In the genomic region with DNA sequence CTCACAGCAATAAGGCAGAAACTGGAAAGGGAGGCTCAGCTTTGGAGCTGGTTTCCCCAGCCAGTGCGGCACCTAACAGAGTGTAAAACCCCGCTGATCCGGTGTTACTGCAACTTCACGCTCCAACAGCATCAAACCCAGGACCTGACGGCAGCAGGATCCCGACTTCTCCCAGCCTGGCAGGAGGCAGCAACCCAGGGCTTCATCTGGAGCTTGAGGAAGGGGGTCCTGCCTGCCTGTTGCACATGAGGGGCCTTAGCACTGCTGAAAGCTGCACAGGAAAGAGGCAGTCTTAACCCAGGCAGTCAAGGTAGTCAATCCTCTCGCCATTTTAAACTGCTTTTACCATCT, we compare ENCODE assay signal across 29 cellular contexts.
"Had no signal": no experiment of that assay in that cellular context is flagged by ENCODE, and none has a peak within 500 bp of the region (broad histone marks: within the 10 kb centered on the region; RNA-seq: fewer than 3 reads in every experiment).

No MANE protein-coding gene starts in this region.

- H3K27ac Mint-ChIP-seq: naive thymus-derived CD4-positive, alpha-beta T cell; nephron; progenitor cell of endocrine pancreas; stimulated activated memory B cell treated with anti-CD40 and anti-IgM and Interleukin-4, amounts not matched to agents 10 μg/mL and 1 μg/mL and 100 μg/mL, for 72 hours; type B pancreatic cell had no signal

- H3K79me2 ChIP-seq: hepatocyte had no signal

- H3K36me3 ChIP-seq: gastroesophageal sphincter, heart left ventricle, pancreas, right lobe of liver, tibial artery had no signal

- H3K4me1 ChIP-seq: gastroesophageal sphincter, heart left ventricle, right lobe of liver, testis, tibial artery had no signal

- H3K4me3 ChIP-seq: gastroesophageal sphincter, heart left ventricle, hepatocyte, pancreas, right lobe of liver, smooth muscle cell, testis, tibial artery had no signal

- ATAC-seq: esophagus mucosa; gastroesophageal sphincter; heart left ventricle; left lobe of liver; naive thymus-derived CD4-positive, alpha-beta T cell; pancreas; right lobe of liver; stimulated activated memory B cell treated with anti-CD40 and anti-IgM and Interleukin-4, amounts not matched to agents 10 μg/mL and 1 μg/mL and 100 μg/mL, for 72 hours; stimulated activated naive CD8-positive, alpha-beta T cell treated with anti-CD3 and anti-CD28 coated beads, Interleukin-15, Interleukin-2, amounts not matched to agents 100 U/mL and 50 U/mL, for 24 hours had no signal

- H3K4me2 ChIP-seq: hepatocyte, smooth muscle cell had no signal

- H3K36me3 Mint-ChIP-seq: naive thymus-derived CD4-positive, alpha-beta T cell; stimulated activated memory B cell treated with anti-CD40 and anti-IgM and Interleukin-4, amounts not matched to agents 10 μg/mL and 1 μg/mL and 100 μg/mL, for 72 hours; type B pancreatic cell had no signal

- H3K27me3 Mint-ChIP-seq: naive thymus-derived CD4-positive, alpha-beta T cell; progenitor cell of endocrine pancreas; stimulated activated memory B cell treated with anti-CD40 and anti-IgM and Interleukin-4, amounts not matched to agents 10 μg/mL and 1 μg/mL and 100 μg/mL, for 72 hours; type B pancreatic cell had no signal

- H3K4me3 Mint-ChIP-seq: naive thymus-derived CD4-positive, alpha-beta T cell; nephron; stimulated activated memory B cell treated with anti-CD40 and anti-IgM and Interleukin-4, amounts not matched to agents 10 μg/mL and 1 μg/mL and 100 μg/mL, for 72 hours; type B pancreatic cell had no signal

- DNase-seq: cerebellar nuclear complex; cortex of kidney; effector CD4-positive, alpha-beta T cell; foreskin fibroblast; kidney; mesenchymal stem cell; midbrain; naive thymus-derived CD4-positive, alpha-beta T cell; occipital lobe; pancreas; right lobe of liver; stimulated activated CD4-positive, alpha-beta T cell treated with anti-CD3 and anti-CD28 coated beads, Interleukin-12 subunit alpha, Interleukin-12 subunit beta, amount 100 ng/mL, for 4 hours; stimulated activated CD4-positive, alpha-beta T cell treated with anti-CD3 and anti-CD28 coated beads, Interleukin-1b, Interleukin-23, amount 100 ng/mL, for 48 hours; stimulated activated CD4-positive, alpha-beta T cell treated with anti-CD3 and anti-CD28 coated beads, Interleukin-4, amount 100 ng/mL, for 1 hour; stimulated activated naive CD8-positive, alpha-beta T cell treated with anti-CD3 and anti-CD28 coated beads, Interleukin-15, Interleukin-2, amounts not matched to agents 100 U/mL and 50 U/mL, for 24 hours; substantia nigra; testis had no signal

- H3K9me3 ChIP-seq: gastroesophageal sphincter, heart left ventricle, pancreas, right lobe of liver, testis, tibial artery had no signal

- H3K27me3 ChIP-seq: gastroesophageal sphincter, heart left ventricle, hepatocyte, pancreas, right lobe of liver, testis, tibial artery had no signal

- H3K9me3 Mint-ChIP-seq: naive thymus-derived CD4-positive, alpha-beta T cell; nephron; stimulated activated memory B cell treated with anti-CD40 and anti-IgM and Interleukin-4, amounts not matched to agents 10 μg/mL and 1 μg/mL and 100 μg/mL, for 72 hours; type B pancreatic cell had no signal

- H2AFZ ChIP-seq: hepatocyte had no signal

- H3K4me1 Mint-ChIP-seq: naive thymus-derived CD4-positive, alpha-beta T cell had no signal

- H3K27ac ChIP-seq: epithelial cell of prostate, gastroesophageal sphincter, heart left ventricle, hepatocyte, pancreas, right lobe of liver, testis, tibial artery had no signal
